17 cellular contexts compared by ENCODE assay signal in the genomic region with DNA sequence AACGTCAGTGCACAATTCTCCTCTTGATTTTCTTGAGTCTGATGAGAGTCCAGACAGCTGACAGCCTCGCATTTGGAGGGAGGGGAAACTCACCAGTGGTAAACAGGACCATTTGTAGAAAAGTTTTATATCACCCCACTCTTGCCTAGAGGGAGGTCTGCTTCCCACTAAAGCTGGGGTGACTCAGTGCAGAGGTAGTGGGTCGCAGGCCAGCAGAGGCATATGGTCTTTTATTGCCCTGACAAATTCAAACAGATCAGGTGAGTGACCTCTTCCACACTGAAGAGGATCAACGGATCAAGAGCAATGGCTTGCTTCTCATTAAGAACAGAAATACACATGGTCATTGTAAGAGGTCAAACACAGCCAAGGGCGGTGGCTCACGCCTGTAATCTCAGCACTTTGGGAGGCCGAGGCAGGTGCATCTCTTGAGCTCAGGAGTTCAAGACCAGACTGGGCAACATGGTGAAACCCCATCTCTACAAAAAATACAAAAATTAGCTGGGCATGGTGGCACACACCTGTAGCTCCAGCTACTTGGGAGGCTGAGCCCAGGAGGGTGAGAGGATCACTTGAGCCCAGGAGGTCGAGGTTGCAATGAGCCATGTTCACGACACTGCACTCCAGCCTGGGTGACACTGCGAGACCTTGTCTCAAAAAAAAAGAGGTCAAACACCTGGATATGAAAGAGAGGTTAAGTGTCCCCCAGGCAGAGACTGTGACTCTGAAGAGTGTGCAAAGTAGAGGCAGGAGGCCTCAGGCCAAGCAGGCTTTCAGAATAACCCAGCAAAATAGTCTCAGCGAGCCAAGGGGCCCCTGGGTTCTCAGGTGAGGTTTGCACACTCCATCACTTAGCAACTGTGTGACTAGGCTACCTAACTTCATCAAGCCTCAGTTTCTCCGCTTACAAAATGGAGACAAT.
"Had no signal": no experiment of that assay in that cellular context is flagged by ENCODE, and none has a peak within 500 bp of the region (broad histone marks: within the 10 kb centered on the region; RNA-seq: fewer than 3 reads in every experiment).

No MANE protein-coding gene starts in this region.

- H3K27ac ChIP-seq: epithelial cell of prostate, prostate gland, vagina, VCaP had no signal

- ATAC-seq: naive thymus-derived CD4-positive, alpha-beta T cell; stimulated activated naive B cell treated with anti-CD40 and anti-IgM and Interleukin-4, amounts not matched to agents 10 μg/mL and 1 μg/mL and 100 μg/mL, for 72 hours had no signal

- H3K9me3 ChIP-seq: prostate gland, vagina had no signal

- H3K27ac Mint-ChIP-seq: activated naive CD8-positive, alpha-beta T cell; activated T-helper 1 cell treated with anti-CD3 and anti-CD28 coated beads, Interleukin-12 subunit alpha, Interleukin-12 subunit beta, Interleukin-2, Interleukin-4 antibody, amounts not matched to agents 30 ng/mL and 10 ng/mL and 1 ng/mL, durations not matched to agents 14 hours and 24 hours and 36 hours; stimulated activated naive B cell treated with anti-CD40 and anti-IgM and Interleukin-4, amounts not matched to agents 10 μg/mL and 1 μg/mL and 100 μg/mL, for 72 hours had no signal

- H3K4me1 ChIP-seq: prostate gland had no signal

- H3K4me3 Mint-ChIP-seq: activated naive CD8-positive, alpha-beta T cell; activated T-helper 1 cell treated with anti-CD3 and anti-CD28 coated beads, Interleukin-12 subunit alpha, Interleukin-12 subunit beta, Interleukin-2, Interleukin-4 antibody, amounts not matched to agents 30 ng/mL and 10 ng/mL and 1 ng/mL, durations not matched to agents 14 hours and 24 hours and 36 hours; endodermal cell; naive thymus-derived CD4-positive, alpha-beta T cell; stimulated activated naive B cell treated with anti-CD40 and anti-IgM and Interleukin-4, amounts not matched to agents 10 μg/mL and 1 μg/mL and 100 μg/mL, for 72 hours had no signal

- H3K9me3 Mint-ChIP-seq: activated T-helper 1 cell treated with anti-CD3 and anti-CD28 coated beads, Interleukin-12 subunit alpha, Interleukin-12 subunit beta, Interleukin-2, Interleukin-4 antibody, amounts not matched to agents 30 ng/mL and 10 ng/mL and 1 ng/mL, durations not matched to agents 14 hours and 24 hours and 36 hours; stimulated activated naive B cell treated with anti-CD40 and anti-IgM and Interleukin-4, amounts not matched to agents 10 μg/mL and 1 μg/mL and 100 μg/mL, for 72 hours had no signal

- H3K36me3 ChIP-seq: prostate gland had no signal

- H3K27me3 ChIP-seq: vagina had no signal

- H3K27me3 Mint-ChIP-seq: activated naive CD8-positive, alpha-beta T cell; naive thymus-derived CD4-positive, alpha-beta T cell; stimulated activated naive B cell treated with anti-CD40 and anti-IgM and Interleukin-4, amounts not matched to agents 10 μg/mL and 1 μg/mL and 100 μg/mL, for 72 hours had no signal

- DNase-seq: activated CD4-positive, alpha-beta T cell treated with anti-CD3 and anti-CD28 coated beads for 1 hour; activated CD4-positive, alpha-beta T cell treated with anti-CD3 and anti-CD28 coated beads, Interleukin-2, amount 50 U/mL, for 4 hours; amniotic stem cell; endodermal cell; foreskin melanocyte; mesenchymal stem cell; naive thymus-derived CD4-positive, alpha-beta T cell; stimulated activated CD4-positive, alpha-beta T cell treated with anti-CD3 and anti-CD28 coated beads, Interleukin-4, amount 100 ng/mL, for 4 hours; stimulated activated naive B cell treated with anti-CD40 and anti-IgM and Interleukin-4, amounts not matched to agents 10 μg/mL and 1 μg/mL and 100 μg/mL, for 72 hours; T-helper 2 cell had no signal

- H3K4me3 ChIP-seq: prostate gland, smooth muscle cell, vagina had no signal
